ENCODE assay signal across 8 cellular contexts in genomic region chr19:17576758-17577532, GRCh38. TPM values are rescaled to one million over a fixed set of nuclear protein-coding genes. Genes with fewer than 3 reads are reported as not detected.
A peak's percentile ranks its signal among the peaks of the same experiment; 100 is the strongest.
DNase-seq lines count a peak whose midpoint lies in the region; ATAC-seq, FAIRE-seq and TF ChIP-seq lines count a peak whose summit lies in the region.

No MANE protein-coding gene starts in this region.

- no peak overlapping the region for H3K4me3 ChIP-seq in MG63
- no peak overlapping the region for H3K4me3 ChIP-seq in mammary epithelial cell (replicated peaks in 1 of 3; ENCODE audit: insufficient read depth in 1 of 3, low read depth in 2 of 3, low read length in 3 of 3)

- WGBS in mammary epithelial cell (ENCODE audit: low coverage, missing lambda C conversion rate): 95% methylated on average over 15 of the region's 41 CpGs

- H3K36me3 ChIP-seq in MG63: peaks cover 84% of the 10 kb centered on the region
- peaks cover 18% of the 10 kb centered on the region for H3K36me3 ChIP-seq in mammary epithelial cell (ENCODE audit: insufficient read depth, low read length)

- H3K27me3 ChIP-seq in MG63: no peaks in the 10 kb centered on the region
- no peaks in the 10 kb centered on the region for H3K27me3 ChIP-seq in mammary epithelial cell (ENCODE audit: insufficient read depth, low read length)

- H3K36me3 Mint-ChIP-seq in neural crest cell (ENCODE audit: low read depth): peaks cover 16% of the 10 kb centered on the region

- H3K4me1 Mint-ChIP-seq in neural crest cell: peaks cover 8% of the 10 kb centered on the region

- no peak overlapping the region for H2AFZ ChIP-seq in mammary epithelial cell (ENCODE audit: low read depth, low read length)

- no peak overlapping the region for H3K4me2 ChIP-seq in mammary epithelial cell (ENCODE audit: insufficient read depth, low read depth, low read length)

- no peaks in the 10 kb centered on the region for H3K9me3 Mint-ChIP-seq in neural crest cell

- no peak overlapping the region for H3K9ac ChIP-seq in mammary epithelial cell (ENCODE audit: insufficient read depth, low read length)

- peak; percentile 94 for FAIRE-seq in G401.6 (lab: Jason Lieb, UNC)

- no peaks in the 10 kb centered on the region for H3K4me1 ChIP-seq in mammary epithelial cell (ENCODE audit: insufficient read depth, low read length)

- DNase-seq in MG63 (peak; percentile 48), mammary epithelial cell (peak; percentile 5), neural crest cell (ENCODE audit: low read depth, low spot score) (peak; percentile 54), C1 segment of cervical spinal cord (lab: John Stamatoyannopoulos, UW) (no peak), NCI-H446 (lab: John Stamatoyannopoulos, UW) (no peak)

- peaks cover 2% of the 10 kb centered on the region for H3K79me2 ChIP-seq in mammary epithelial cell (ENCODE audit: insufficient read depth, low read length)

- TF ChIP-seq CTCF in mammary epithelial cell (conservative IDR thresholded peaks at IDR 0.05 in 1 of 2, IDR thresholded peaks at IDR 0.05 in 1 of 2; ENCODE audit: extremely low read depth in 1 of 2, insufficient read depth in 1 of 2, low read depth in 1 of 2, low read length in 2 of 2) (no peak), neural crest cell (conservative IDR thresholded peaks at IDR 0.05) (no peak)

- in situ Hi-C loops in mammary epithelial cell (cut with MboI; ENCODE audit: low sequenced_read_pairs in 2 of 2): no loop called here

- no peak overlapping the region for H3K27ac ChIP-seq in mammary epithelial cell (ENCODE audit: insufficient read depth, low read depth, low read length)

- ATAC-seq in GM18502 (IDR thresholded peaks at IDR 0.05; ENCODE audit: poor library complexity, unreplicated experiment) (no peak), GM21390 (IDR thresholded peaks at IDR 0.05; ENCODE audit: unreplicated experiment) (no peak)

- H3K4me3 Mint-ChIP-seq in neural crest cell: no peak overlapping the region

- no peaks in the 10 kb centered on the region for H3K27me3 Mint-ChIP-seq in neural crest cell (ENCODE audit: low read depth)

- dilution Hi-C loops in mammary epithelial cell (cut with HindIII; ENCODE audit: low sequenced_read_pairs): no loop called here

- intact Hi-C loops in mammary epithelial cell (cut with micrococcal nuclease): loop anchor here (10.0 kb wide), 1 partner anchor 278 kb away; the partner anchor contains the start of gene RPL18A

- no TSS peak for BruUV-seq in mammary epithelial cell (replicated peaks; lab: Mats Ljungman, UMichigan)

- CTCF ChIA-PET in mammary epithelial cell (lab: Charles Lee; ENCODE audit: low non-redundant PET): no interaction called here

- H3K27ac Mint-ChIP-seq in neural crest cell (ENCODE audit: unreplicated experiment): no peak overlapping the region

- H3K9me3 ChIP-seq in MG63 (no peaks in the 10 kb centered on the region), mammary epithelial cell (replicated peaks; ENCODE audit: insufficient read depth, low read length) (no peaks in the 10 kb centered on the region)

- no peaks in the 10 kb centered on the region for H4K20me1 ChIP-seq in mammary epithelial cell (ENCODE audit: insufficient read depth, low read length)

RNA-seq across cellular contexts. Expression of gene COLGALT1, which starts 21.5 kb away (rescaled TPM):
- 146 and 155 TPM in 2 replicates for total RNA-seq in MG63 (2014; rRNA removed; shearing (Covaris generic); ENCODE audit: low replicate concordance)
- total RNA-seq in mammary epithelial cell (10 to 100 TPM; 74.2 to 92.5 TPM), neural crest cell (78.4 and 81.7 TPM in 2 replicates)
- 127 TPM for polyA plus RNA-seq in mammary epithelial cell
- polyA minus RNA-seq in mammary epithelial cell: 162 TPM

Comparison
In these comparisons a context has a peak if more than half of its experiments do, and no peak if none do; other contexts are left out.
1. DNase-seq: peak in MG63 (single experiment), mammary epithelial cell (single experiment) and neural crest cell (single experiment); none in C1 segment of cervical spinal cord (0 of 14) and NCI-H446 (0 of 2).